11 cellular contexts compared by ENCODE assay signal in the genomic region with DNA sequence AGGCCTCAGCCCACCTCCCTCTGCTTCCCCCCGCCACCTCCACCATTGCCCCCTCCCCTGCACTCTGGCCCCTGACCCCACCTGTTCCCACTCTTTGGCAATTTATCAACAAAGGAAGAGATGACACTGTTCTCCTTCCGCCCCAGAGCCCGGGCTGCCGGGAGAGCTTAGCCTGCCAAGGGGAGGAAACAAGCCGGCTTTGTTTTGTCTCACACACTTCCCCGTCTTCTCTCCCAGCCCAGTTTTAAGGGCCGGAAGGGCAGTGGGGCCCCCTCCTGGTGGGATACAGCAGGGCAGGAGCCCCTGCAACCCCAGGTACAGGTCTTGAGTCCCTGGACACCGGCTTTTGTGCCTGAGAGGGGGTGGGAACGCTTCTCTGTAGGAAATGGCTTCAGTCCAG. TPM values are rescaled to one million over a fixed set of nuclear protein-coding genes. Genes with fewer than 3 reads are reported as not detected.
DNase-seq lines count a peak whose midpoint lies in the region; ATAC-seq, FAIRE-seq and TF ChIP-seq lines count a peak whose summit lies in the region.
"Not testable (repeated sequence)": the region's sequence is repeated elsewhere in the genome, so short reads cannot be mapped to it uniquely, and the experiment has no call there.
"Had no signal": no experiment of that assay in that cellular context is flagged by ENCODE, and none has a peak within 500 bp of the region (broad histone marks: within the 10 kb centered on the region; RNA-seq: fewer than 3 reads in every experiment).

No MANE protein-coding gene starts in this region.

- not testable (repeated sequence) for H3K4me2 ChIP-seq in endothelial cell of umbilical vein (ENCODE audit: insufficient read depth, low read length); neural progenitor cell

- POLR2A ChIA-PET in endothelial cell of umbilical vein (lab: Charles Lee) = not testable (repeated sequence)

- H3F3A ChIP-seq in neural progenitor cell (ENCODE audit: low read depth) = not testable (repeated sequence)

- H3K36me3 Mint-ChIP-seq in activated naive CD4-positive, alpha-beta T cell treated with anti-CD3 and anti-CD28 coated beads, Interleukin-2, amount 10 ng/mL, durations not matched to agents 7 days and 5 days; neural progenitor cell: not testable (repeated sequence)

- dilution Hi-C loops in endothelial cell of umbilical vein (cut with MboI; ENCODE audit: extremely low pct_ligation_motif_present, low sequenced_read_pairs) = not testable (repeated sequence)

- H4K20me1 ChIP-seq in endothelial cell of umbilical vein (replicated peaks; ENCODE audit: control insufficient read depth, extremely low read depth, insufficient read depth, low read length); neural progenitor cell (ENCODE audit: low read depth): not testable (repeated sequence)

- not testable (repeated sequence) for H3K27me3 Mint-ChIP-seq in activated naive CD4-positive, alpha-beta T cell treated with anti-CD3 and anti-CD28 coated beads, Interleukin-2, amount 10 ng/mL, durations not matched to agents 7 days and 5 days; neural progenitor cell (ENCODE audit: insufficient read depth, low read depth)

- not testable (repeated sequence) for H3K27me3 ChIP-seq in endothelial cell of umbilical vein (ENCODE audit: control insufficient read depth in 2 of 2, insufficient read depth in 2 of 2, low read length in 2 of 2); right atrium auricular region; neural progenitor cell; aorta (ENCODE audit: control insufficient read depth in 1 of 2, insufficient read depth in 2 of 2, low read length in 1 of 2)

- not testable (repeated sequence) for H3K36me3 ChIP-seq in endothelial cell of umbilical vein (ENCODE audit: control insufficient read depth in 2 of 2, extremely low read depth in 1 of 2, insufficient read depth in 2 of 2, low read length in 2 of 2); right atrium auricular region; neural progenitor cell; aorta (ENCODE audit: control insufficient read depth in 1 of 2, insufficient read depth in 2 of 2, low read length in 1 of 2)

- H3K9me1 ChIP-seq in endothelial cell of umbilical vein (replicated peaks; ENCODE audit: control insufficient read depth, extremely low read depth, insufficient read depth, low read length) = not testable (repeated sequence)

- not testable (repeated sequence) for DNase-seq in GM19239 (ENCODE audit: insufficient read length, low spot score)
- DNase-seq in NCI-H1092 treated with DMSO at 0.1 percent for 48 hours (lab: John Stamatoyannopoulos, UW) (peak; percentile 38), SIG-M5 treated with dmso at 0.1 percent for 504 hours (lab: John Stamatoyannopoulos, UW; ENCODE audit: unreplicated experiment) (peak; percentile 15), endothelial cell of umbilical vein (ENCODE audit: low read depth, low spot score) (peak; percentile 71), right atrium auricular region (ENCODE audit: low spot score) (peak; percentile 64), neural progenitor cell (ENCODE audit: low spot score) (peak; percentile 67), aorta (peak in 1 of 2 donors; percentile 58)
- DNase-seq in activated naive CD4-positive, alpha-beta T cell treated with anti-CD3 and anti-CD28 coated beads, Interleukin-2, amount 10 ng/mL, durations not matched to agents 7 days and 5 days = peak; percentile 43

- not testable (repeated sequence) for H3K4me1 Mint-ChIP-seq in activated naive CD4-positive, alpha-beta T cell treated with anti-CD3 and anti-CD28 coated beads, Interleukin-2, amount 10 ng/mL, durations not matched to agents 7 days and 5 days; neural progenitor cell

- not testable (repeated sequence) for H3K27ac Mint-ChIP-seq in activated naive CD4-positive, alpha-beta T cell treated with anti-CD3 and anti-CD28 coated beads, Interleukin-2, amount 10 ng/mL, durations not matched to agents 7 days and 5 days; neural progenitor cell

- H3K9me3 ChIP-seq in endothelial cell of umbilical vein (replicated peaks; ENCODE audit: control insufficient read depth, insufficient read depth, low read length); right atrium auricular region; neural progenitor cell (ENCODE audit: low read depth); aorta (ENCODE audit: control insufficient read depth, low read length): not testable (repeated sequence)

- not testable (repeated sequence) for H3K4me1 ChIP-seq in endothelial cell of umbilical vein (ENCODE audit: control insufficient read depth, extremely low read depth, insufficient read depth, low read length); right atrium auricular region; neural progenitor cell; aorta (ENCODE audit: control insufficient read depth in 1 of 2, insufficient read depth in 2 of 2, low read length in 2 of 2)

- H3K27ac ChIP-seq in endothelial cell of umbilical vein (ENCODE audit: insufficient read depth, low read depth, low read length); right atrium auricular region; neural progenitor cell; aorta (ENCODE audit: low read depth in 1 of 2, low read length in 2 of 2): not testable (repeated sequence)

- not testable (repeated sequence) for H2AFZ ChIP-seq in endothelial cell of umbilical vein (ENCODE audit: low read depth, low read length); neural progenitor cell (replicated peaks)

- BruUV-seq in endothelial cell of umbilical vein (replicated peaks; lab: Mats Ljungman, UMichigan) = TSS peak; percentile 17

- not testable (repeated sequence) for H3K4me3 ChIP-seq in endothelial cell of umbilical vein (replicated peaks in 1 of 3; ENCODE audit: insufficient read depth in 1 of 3, low read depth in 1 of 3, low read length in 3 of 3); right atrium auricular region; neural progenitor cell; aorta (ENCODE audit: low read length in 2 of 2)

- TF ChIP-seq POLR2A in endothelial cell of umbilical vein (IDR thresholded peaks at IDR 0.05; ENCODE audit: low read depth, low read length) = not testable (repeated sequence)

- WGBS in aorta, 2 donors = 0% methylated on average over 1 to 7 of the region's 9 CpGs

- CTCF ChIA-PET in activated naive CD4-positive, alpha-beta T cell treated with anti-CD3 and anti-CD28 coated beads, Interleukin-2, amount 10 ng/mL, durations not matched to agents 7 days and 5 days (lab: Charles Lee) = not testable (repeated sequence)
- CTCF ChIA-PET in endothelial cell of umbilical vein (lab: Charles Lee) = interaction anchor here (1.3 kb wide), 1 partner anchor 117 kb away, joined by 13 read pairs; no protein-coding TSS in a partner anchor

- not testable (repeated sequence) for H3K79me2 ChIP-seq in endothelial cell of umbilical vein (ENCODE audit: control insufficient read depth, insufficient read depth, low read length); neural progenitor cell (ENCODE audit: low read depth)

- FAIRE-seq in GM19239 (lab: Jason Lieb, UNC) (peak; percentile 70), endothelial cell of umbilical vein (lab: Jason Lieb, UNC) (peak; percentile 99)

- TF ChIP-seq CTCF in endothelial cell of umbilical vein (IDR thresholded peaks at IDR 0.05; ENCODE audit: extremely low read depth in 1 of 2, insufficient read depth in 1 of 2, low read depth in 1 of 2, low read length in 2 of 2); right atrium auricular region (IDR thresholded peaks at IDR 0.05); neural progenitor cell (IDR thresholded peaks at IDR 0.05): not testable (repeated sequence)

- H3K9ac ChIP-seq in endothelial cell of umbilical vein (replicated peaks; ENCODE audit: extremely low read depth, insufficient read depth, low read length); neural progenitor cell: not testable (repeated sequence)

- peak; percentile 91 for ATAC-seq in aorta (ENCODE audit: low FRiP score)

- intact Hi-C loops in endothelial cell of umbilical vein (cut with micrococcal nuclease) (loop anchor here (2.0 kb wide), 1 partner anchor 117 kb away; no protein-coding TSS in a partner anchor), aorta (cut with DNase I) (loop anchor here (2.0 to 5.0 kb wide), 2 partner anchors 33 to 36 kb away; no protein-coding TSS in a partner anchor)

- H3K9me3 Mint-ChIP-seq in activated naive CD4-positive, alpha-beta T cell treated with anti-CD3 and anti-CD28 coated beads, Interleukin-2, amount 10 ng/mL, durations not matched to agents 7 days and 5 days; neural progenitor cell: not testable (repeated sequence)

- H3K4me3 Mint-ChIP-seq in activated naive CD4-positive, alpha-beta T cell treated with anti-CD3 and anti-CD28 coated beads, Interleukin-2, amount 10 ng/mL, durations not matched to agents 7 days and 5 days; neural progenitor cell: not testable (repeated sequence)

RNA-seq across cellular contexts. Expression of gene GP9, which starts 27.3 kb away (rescaled TPM):
- not detected in 2 replicates for total RNA-seq in endothelial cell of umbilical vein
- polyA plus RNA-seq in endothelial cell of umbilical vein = not detected in 2 replicates
- not detected in 2 replicates for polyA plus RNA-seq in endothelial cell of umbilical vein (2011; cell fraction: cytosol; rRNA removed)
- polyA plus RNA-seq in endothelial cell of umbilical vein (2011; cell fraction: nucleus; rRNA removed) = not detected in 2 replicates
- polyA plus RNA-seq in endothelial cell of umbilical vein (2012) = not detected in 2 replicates
- polyA minus RNA-seq in endothelial cell of umbilical vein = not detected in 2 replicates
- polyA minus RNA-seq in endothelial cell of umbilical vein (2011; cell fraction: cytosol; rRNA and poly(A)+ RNA removed) = not detected
- polyA minus RNA-seq in endothelial cell of umbilical vein (2011; cell fraction: nucleus; rRNA and poly(A)+ RNA removed) = not detected in 2 replicates
- not detected for total RNA-seq in right atrium auricular region
- not detected in 2 replicates for total RNA-seq in neural progenitor cell (ENCODE audit: low replicate concordance)
- not detected for total RNA-seq in aorta
- not detected for polyA plus RNA-seq in aorta
- total RNA-seq: cerebellum, H9, RPMI7951 had no signal

RNA-seq across cellular contexts. Expression of gene RAB43, which starts 33.7 kb away (rescaled TPM):
- total RNA-seq in endothelial cell of umbilical vein (22.6 and 31.5 TPM in 2 replicates), right atrium auricular region (1 to 10 TPM; 5.3 to 8.2 TPM), neural progenitor cell (ENCODE audit: low replicate concordance) (0.36 and 9.0 TPM in 2 replicates), aorta (10 to 100 TPM; 24.0 to 25.4 TPM)
- polyA plus RNA-seq in endothelial cell of umbilical vein (18.5 and 22.0 TPM in 2 replicates), aorta (10 to 100 TPM in 1 of 2 donors, 1 to 10 TPM in 1; 3.5 to 10.3 TPM)
- 16.5 and 19.7 TPM in 2 replicates for polyA plus RNA-seq in endothelial cell of umbilical vein (2011; cell fraction: cytosol; rRNA removed)
- 19.9 and 22.0 TPM in 2 replicates for polyA plus RNA-seq in endothelial cell of umbilical vein (2011; cell fraction: nucleus; rRNA removed)
- polyA plus RNA-seq in endothelial cell of umbilical vein (2012) = 14.1 and 17.5 TPM in 2 replicates
- 19.1 and 19.7 TPM in 2 replicates for polyA minus RNA-seq in endothelial cell of umbilical vein
- 2.9 TPM for polyA minus RNA-seq in endothelial cell of umbilical vein (2011; cell fraction: cytosol; rRNA and poly(A)+ RNA removed)
- polyA minus RNA-seq in endothelial cell of umbilical vein (2011; cell fraction: nucleus; rRNA and poly(A)+ RNA removed) = 8.6 and 9.8 TPM in 2 replicates
